Comparison of ENCODE assay signal across 24 cellular contexts in the genomic region with DNA sequence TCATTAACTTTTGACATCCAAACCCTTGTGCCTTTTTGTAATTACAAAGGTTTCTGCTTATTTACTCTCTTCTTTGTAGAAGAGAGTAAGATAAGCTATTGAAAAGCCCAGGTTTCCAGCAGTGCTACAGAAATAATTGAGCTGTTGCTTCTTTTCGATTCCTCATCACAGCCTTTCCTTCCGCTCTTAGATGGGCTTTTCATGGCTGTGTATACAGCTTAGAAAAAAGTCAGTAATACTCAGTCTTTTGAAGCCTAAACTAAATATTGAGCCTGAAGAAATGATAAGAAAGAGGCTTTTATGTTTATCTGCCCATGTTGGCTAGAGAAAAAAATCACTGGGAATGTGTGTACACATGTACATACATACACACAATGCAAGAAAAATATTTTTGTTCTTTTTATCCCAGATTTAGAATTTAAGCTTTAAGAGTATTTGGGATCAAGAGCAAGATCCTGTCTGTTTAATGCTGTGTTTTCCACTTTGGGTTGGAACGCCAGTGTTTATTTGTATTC.
DNase-seq lines count a peak whose midpoint lies in the region; ATAC-seq, FAIRE-seq and TF ChIP-seq lines count a peak whose summit lies in the region.
"Had no signal": no experiment of that assay in that cellular context is flagged by ENCODE, and none has a peak within 500 bp of the region (broad histone marks: within the 10 kb centered on the region; RNA-seq: fewer than 3 reads in every experiment).

No MANE protein-coding gene starts in this region.

- no peaks in the 10 kb centered on the region for H4K20me1 ChIP-seq in HepG2 (ENCODE audit: insufficient read depth, low read length)
- no peaks in the 10 kb centered on the region for H4K20me1 ChIP-seq in osteoblast (ENCODE audit: insufficient read depth, low read length)

- TF ChIP-seq EP300 in HepG2 (IDR thresholded peaks at IDR 0.05; ENCODE audit: low read depth in 2 of 2, low read length in 2 of 2) (peak in 1 of 2 experiments; percentile 98; a peak in 2 of 4 replicates), HepG2 (CRISPR knock-in tag; IDR thresholded peaks at IDR 0.05; ENCODE audit: borderline replicate concordance) (peak; percentile 93), gastroesophageal sphincter (IDR thresholded peaks at IDR 0.05) (no peak)

- ATAC-seq in HepG2 = peak; percentile 79
- ATAC-seq in right lobe of liver = no peak
- no peak for ATAC-seq in gastroesophageal sphincter
- no peak for ATAC-seq in HG03139 (IDR thresholded peaks at IDR 0.05; ENCODE audit: unreplicated experiment)
- ATAC-seq: GM23338 had no signal

- DNase-seq in HepG2 (ENCODE audit: low spot score) = peak; percentile 91
- DNase-seq in right lobe of liver = no peak
- DNase-seq in osteoblast (ENCODE audit: insufficient read length, low spot score, missing footprints) = no peak
- DNase-seq in GM13976 (ENCODE audit: low spot score) = no peak
- no peak for DNase-seq in DMS153 (lab: John Stamatoyannopoulos, UW)
- DNase-seq in SW480 (ENCODE audit: low spot score) = no peak
- DNase-seq: 8988T, Calu3, H9, IMR-90, KG1, MG63, NCI-H1105 treated with DMSO at 0.1 percent for 48 hours, NCI-H1694, NCI-H2029 treated with DMSO at 0.1 percent for 48 hours, NCI-H446 treated with DMSO at 0.1 percent for 48 hours, NCI-H526, SHP77 had no signal

- H3K9ac ChIP-seq in HepG2 (ENCODE audit: insufficient read depth, low read depth, low read length) = peak overlapping the region; percentile 44; the same call in 1 of the 2 replicates

- no peak for TF ChIP-seq RAD21 in HepG2 (CRISPR knock-in tag; IDR thresholded peaks at IDR 0.05)

- H3K79me2 ChIP-seq in HepG2 (ENCODE audit: insufficient read depth, low read length) = no peaks in the 10 kb centered on the region
- H3K79me2 ChIP-seq in osteoblast (ENCODE audit: insufficient read depth, low read length) = no peaks in the 10 kb centered on the region

- H3K36me3 ChIP-seq in HepG2 (replicated peaks in 1 of 2; ENCODE audit: control insufficient read depth in 1 of 2, insufficient read depth in 2 of 2, low read length in 2 of 2) (peaks cover 5 to 7% of the 10 kb centered on the region in 2 experiments; a peak in 3 of 5 replicates), right lobe of liver (peaks cover 0 to 8% (median 8%) of the 10 kb centered on the region in 4 donors), gastroesophageal sphincter (peaks cover 0 to 41% of the 10 kb centered on the region in 2 donors), osteoblast (ENCODE audit: insufficient read depth, low read length) (peaks cover 31% of the 10 kb centered on the region)

- H2AFZ ChIP-seq in HepG2 (ENCODE audit: low read length) (no peak overlapping the region), osteoblast (ENCODE audit: low read length) (no peak overlapping the region)
- H2AFZ ChIP-seq: GM23338 had no signal

- BruUV-seq in HepG2 (replicated peaks; lab: Mats Ljungman, UMichigan) = no TSS peak

- H3K9me3 ChIP-seq in HepG2 (ENCODE audit: low read length) (no peaks in the 10 kb centered on the region), right lobe of liver (no peaks in the 10 kb centered on the region), gastroesophageal sphincter (no peaks in the 10 kb centered on the region), osteoblast (ENCODE audit: low read depth, low read length) (no peaks in the 10 kb centered on the region)
- H3K9me3 ChIP-seq: MG63 had no signal

- POLR2A ChIA-PET in HepG2 (lab: Yijun Ruan, JAX) = interaction anchor here (1.0 to 9.4 kb wide), 14 partner anchors 13 to 215 kb away, joined by 3 to 127 read pairs (median 5); a partner anchor contains a TSS

- FAIRE-seq in HepG2 (lab: Jason Lieb, UNC) = peak; percentile 49
- FAIRE-seq: GM18507, HTR-8/SVneo had no signal

- no peaks in the 10 kb centered on the region for H3K27me3 ChIP-seq in HepG2 (ENCODE audit: control insufficient read depth in 1 of 2, insufficient read depth in 2 of 2, low read length in 2 of 2)
- H3K27me3 ChIP-seq in right lobe of liver = no peaks in the 10 kb centered on the region
- no peaks in the 10 kb centered on the region for H3K27me3 ChIP-seq in gastroesophageal sphincter
- no peaks in the 10 kb centered on the region for H3K27me3 ChIP-seq in osteoblast (ENCODE audit: insufficient read depth, low read length)
- H3K27me3 ChIP-seq: MG63 had no signal

- TF ChIP-seq POLR2A in HepG2 (IDR thresholded peaks at IDR 0.05; ENCODE audit: insufficient read depth in 1 of 2, low read depth in 2 of 2, low read length in 2 of 2) = no peak
- TF ChIP-seq POLR2A in right lobe of liver (IDR thresholded peaks at IDR 0.05) = no peak
- no peak for TF ChIP-seq POLR2A in gastroesophageal sphincter (IDR thresholded peaks at IDR 0.05)

- CTCF ChIA-PET in HepG2 (lab: Yijun Ruan, JAX; ENCODE audit: low intra/inter-chr PET ratio, low total read pairs) = interaction anchor here (0.6 kb wide), 1 partner anchor 21 kb away, joined by 3 read pairs; no protein-coding TSS in a partner anchor

- TF ChIP-seq CTCF in HepG2 (CRISPR knock-in tag; IDR thresholded peaks at IDR 0.05) = no peak
- no peak for TF ChIP-seq CTCF in right lobe of liver (IDR thresholded peaks at IDR 0.05)
- TF ChIP-seq CTCF in gastroesophageal sphincter (IDR thresholded peaks at IDR 0.05) = no peak
- no peak for TF ChIP-seq CTCF in osteoblast (IDR thresholded peaks at IDR 0.05; ENCODE audit: extremely low read depth, low read depth, low read length)
- TF ChIP-seq CTCF in GM13976 (IDR thresholded peaks at IDR 0.05; ENCODE audit: borderline replicate concordance, control extremely low read depth, extremely low read depth, insufficient read depth, missing control alignments) = no peak

- intact Hi-C loops in HepG2 (cut with micrococcal nuclease; ENCODE audit: unreplicated experiment) (loop anchor here (1.0 to 10.0 kb wide), 2 partner anchors 21 to 67 kb away; no protein-coding TSS in a partner anchor), right lobe of liver (cut with DNase I) (no loop called here)

- in situ Hi-C loops in HepG2 (cut with HindIII; ENCODE audit: extremely low pct_ligation_motif_present, low pct_unique_long_range_greater_than_20kb) (loop anchor here (10.0 kb wide), 1 partner anchor 123 kb away; no protein-coding TSS in a partner anchor), GM13976 (cut with MboI; ENCODE audit: low sequenced_read_pairs, unreplicated experiment) (no loop called here)

- H3K27ac ChIP-seq in HepG2 (ENCODE audit: extremely low read length, insufficient read depth, low read length) = peak overlapping the region; percentile 69
- H3K27ac ChIP-seq in right lobe of liver = no peak overlapping the region
- peak overlapping the region; percentile 70 to 81 (median 72) for H3K27ac ChIP-seq in gastroesophageal sphincter
- H3K27ac ChIP-seq in osteoblast (ENCODE audit: low read depth, low read length) = peak overlapping the region; percentile 11
- H3K27ac ChIP-seq: RWPE1 had no signal

- H3K4me2 ChIP-seq in HepG2 (ENCODE audit: low read depth, low read length) (peak overlapping the region; percentile 50), osteoblast (ENCODE audit: insufficient read depth, low read length) (no peak overlapping the region)
- H3K4me2 ChIP-seq: GM23338 had no signal

- WGBS in HepG2 (ENCODE audit: low lambda C conversion rate) = 2% methylated on average over 3 of the region's 3 CpGs
- 90% methylated on average over 3 of the region's 3 CpGs for WGBS in right lobe of liver (ENCODE audit: insufficient coverage, low coverage, low lambda C conversion rate, missing lambda C conversion rate)
- WGBS in gastroesophageal sphincter (ENCODE audit: low coverage in 1 of 2), 2 donors = 57 to 64% methylated on average over 3 of the region's 3 CpGs

- H3K4me3 ChIP-seq in HepG2 (replicated peaks in 1 of 3; ENCODE audit: insufficient read depth in 1 of 3, low read depth in 2 of 3, low read length in 3 of 3) (no peak overlapping the region; a peak in 1 of 6 replicates), right lobe of liver (no peak overlapping the region), gastroesophageal sphincter (no peak overlapping the region), osteoblast (ENCODE audit: insufficient read depth, low read length) (no peak overlapping the region)
- H3K4me3 ChIP-seq: GM23338, MG63 had no signal

- peaks cover 91% of the 10 kb centered on the region for H3K4me1 ChIP-seq in HepG2 (ENCODE audit: insufficient read depth, low read length)
- H3K4me1 ChIP-seq in right lobe of liver = peaks cover 0 to 35% (median 18%) of the 10 kb centered on the region in 4 donors
- peaks cover 30 to 75% (median 32%) of the 10 kb centered on the region in 3 donors for H3K4me1 ChIP-seq in gastroesophageal sphincter
- H3K4me1 ChIP-seq in osteoblast (ENCODE audit: insufficient read depth, low read length) = peaks cover 30% of the 10 kb centered on the region

TF ChIP-seq in HepG2, 621 proteins besides CTCF, POLR2A, EP300 and RAD21 (continues in another document):
- TF ChIP-seq, protein P1, sequence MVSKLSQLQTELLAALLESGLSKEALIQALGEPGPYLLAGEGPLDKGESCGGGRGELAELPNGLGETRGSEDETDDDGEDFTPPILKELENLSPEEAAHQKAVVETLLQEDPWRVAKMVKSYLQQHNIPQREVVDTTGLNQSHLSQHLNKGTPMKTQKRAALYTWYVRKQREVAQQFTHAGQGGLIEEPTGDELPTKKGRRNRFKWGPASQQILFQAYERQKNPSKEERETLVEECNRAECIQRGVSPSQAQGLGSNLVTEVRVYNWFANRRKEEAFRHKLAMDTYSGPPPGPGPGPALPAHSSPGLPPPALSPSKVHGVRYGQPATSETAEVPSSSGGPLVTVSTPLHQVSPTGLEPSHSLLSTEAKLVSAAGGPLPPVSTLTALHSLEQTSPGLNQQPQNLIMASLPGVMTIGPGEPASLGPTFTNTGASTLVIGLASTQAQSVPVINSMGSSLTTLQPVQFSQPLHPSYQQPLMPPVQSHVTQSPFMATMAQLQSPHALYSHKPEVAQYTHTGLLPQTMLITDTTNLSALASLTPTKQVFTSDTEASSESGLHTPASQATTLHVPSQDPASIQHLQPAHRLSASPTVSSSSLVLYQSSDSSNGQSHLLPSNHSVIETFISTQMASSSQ (IDR thresholded peaks at IDR 0.05; ENCODE audit: low read depth) = peak; percentile 63; the same call in 1 of the 2 replicates
- TF ChIP-seq, protein P1 (CRISPR knock-in tag; IDR thresholded peaks at IDR 0.05; ENCODE audit: borderline replicate concordance) = peak; percentile 60; the same call in 1 of the 2 replicates
- TF ChIP-seq ZNF3 (CRISPR knock-in tag; IDR thresholded peaks at IDR 0.05) = no peak

Comparison
In these comparisons a context has a peak if more than half of its experiments do, and no peak if none do; other contexts are left out.
1. H3K27ac ChIP-seq: peak in HepG2 (single experiment), gastroesophageal sphincter (4 of 4) and osteoblast (single experiment); none in right lobe of liver (0 of 3).